16 cellular contexts compared by ENCODE assay signal in genomic region chr1:177302365-177303044, GRCh38.
A peak's percentile ranks its signal among the peaks of the same experiment; 100 is the strongest.
DNase-seq lines count a peak whose midpoint lies in the region; ATAC-seq, FAIRE-seq and TF ChIP-seq lines count a peak whose summit lies in the region.
"Had no signal": no experiment of that assay in that cellular context is flagged by ENCODE, and none has a peak within 500 bp of the region (broad histone marks: within the 10 kb centered on the region; RNA-seq: fewer than 3 reads in every experiment).

No MANE protein-coding gene starts in this region.

- H3K36me3 ChIP-seq in pancreas: no peaks in the 10 kb centered on the region
- H3K36me3 ChIP-seq: thoracic aorta had no signal

- no peak overlapping the region for H3K27ac ChIP-seq in right cardiac atrium (ENCODE audit: low read length)
- peak overlapping the region in 1 of 4 donors; percentile 40 for H3K27ac ChIP-seq in pancreas
- H3K27ac ChIP-seq: thoracic aorta had no signal

- intact Hi-C loops in right cardiac atrium (cut with DNase I) (no loop called here), pancreas (cut with DNase I) (no loop called here)

- no peaks in the 10 kb centered on the region for H3K36me3 Mint-ChIP-seq in WTC11
- H3K36me3 Mint-ChIP-seq: activated CD4-positive, alpha-beta memory T cell treated with anti-CD3 and anti-CD28 coated beads for 36 hours had no signal

- peaks cover 7% of the 10 kb centered on the region for H3K4me1 Mint-ChIP-seq in WTC11

- H3K9me3 Mint-ChIP-seq in WTC11: peaks cover 3% of the 10 kb centered on the region; the same call in 1 of the 2 replicates
- H3K9me3 Mint-ChIP-seq: activated CD4-positive, alpha-beta memory T cell treated with anti-CD3 and anti-CD28 coated beads for 36 hours had no signal

- H3K27ac Mint-ChIP-seq in WTC11: no peak overlapping the region
- H3K27ac Mint-ChIP-seq: activated CD4-positive, alpha-beta memory T cell treated with anti-CD3 and anti-CD28 coated beads for 36 hours had no signal

- no peak overlapping the region for H3K4me3 Mint-ChIP-seq in WTC11
- H3K4me3 Mint-ChIP-seq: activated CD4-positive, alpha-beta memory T cell treated with anti-CD3 and anti-CD28 coated beads for 36 hours had no signal

- H3K27me3 ChIP-seq in right cardiac atrium (ENCODE audit: control insufficient read depth, insufficient read depth): no peaks in the 10 kb centered on the region
- H3K27me3 ChIP-seq in pancreas: no peaks in the 10 kb centered on the region

- peak; percentile 16 for DNase-seq in AG08395 (ENCODE audit: low spot score)
- no peak for DNase-seq in WTC11 (ENCODE audit: low spot score)
- peak; percentile 22 to 71 (median 63) for DNase-seq in right cardiac atrium
- peak in 2 of 6 donors; percentile 25 to 29 for DNase-seq in pancreas
- DNase-seq in NCI-H69 (lab: John Stamatoyannopoulos, UW): no peak
- DNase-seq in A172 (ENCODE audit: low spot score): no peak
- no peak for DNase-seq in GM19239 (ENCODE audit: insufficient read length, low spot score)
- no peak for DNase-seq in mesenteric fat pad (ENCODE audit: low spot score)
- DNase-seq: activated CD4-positive, alpha-beta memory T cell treated with anti-CD3 and anti-CD28 coated beads for 36 hours; activated gamma-delta T cell treated with Interleukin-2 at 50 U/mL for 16 hours; DMS 273 treated with DMSO at 0.1 percent for 48 hours; NCI-H526; RPMI8226; T-helper 9 cell had no signal

- H3K27me3 Mint-ChIP-seq in WTC11 (ENCODE audit: low read depth): no peaks in the 10 kb centered on the region; the same call in 1 of the 2 replicates

- peaks cover 8% of the 10 kb centered on the region for H3K4me1 ChIP-seq in right cardiac atrium (ENCODE audit: control insufficient read depth, insufficient read depth, low read length)
- H3K4me1 ChIP-seq in pancreas: no peaks in the 10 kb centered on the region

- WGBS in right cardiac atrium: 54% methylated on average over 7 of the region's 7 CpGs
- 52 to 55% methylated on average over 7 of the region's 7 CpGs for WGBS in pancreas, 2 donors

- no peaks in the 10 kb centered on the region for H3K9me3 ChIP-seq in right cardiac atrium (ENCODE audit: control insufficient read depth, low read length)
- no peaks in the 10 kb centered on the region for H3K9me3 ChIP-seq in pancreas
- H3K9me3 ChIP-seq: thoracic aorta had no signal

- CTCF ChIA-PET in WTC11 (lab: Charles Lee): interaction anchor here (1.0 to 1.2 kb wide), 2 partner anchors 120 to 266 kb away, joined by 4 read pairs; no protein-coding TSS in a partner anchor

- ATAC-seq in WTC11: peak; percentile 60
- ATAC-seq in right cardiac atrium: peak; percentile 83 to 85
- peak in 3 of 4 donors; percentile 45 to 82 (median 53) for ATAC-seq in pancreas

- POLR2A ChIA-PET in WTC11 (lab: Charles Lee): no interaction called here

- no peak overlapping the region for H3K4me3 ChIP-seq in right cardiac atrium (ENCODE audit: low read length)
- H3K4me3 ChIP-seq in pancreas: no peak overlapping the region
- H3K4me3 ChIP-seq: thoracic aorta had no signal

- FAIRE-seq in pancreas (lab: Jason Lieb, UNC): no peak
- no peak for FAIRE-seq in GM19239 (lab: Jason Lieb, UNC)
- FAIRE-seq: bronchial epithelial cell had no signal

- no peak for TF ChIP-seq CTCF in WTC11 (IDR thresholded peaks at IDR 0.05)
- TF ChIP-seq CTCF in pancreas (IDR thresholded peaks at IDR 0.05): no peak

TF ChIP-seq in WTC11, 78 proteins besides CTCF, POLR2A, EP300 and RAD21:
- TF ChIP-seq ZNF512 (CRISPR knock-in tag; IDR thresholded peaks at IDR 0.05; ENCODE audit: borderline replicate concordance): no peak

Comparison
In these comparisons a context has a peak if more than half of its experiments do, and no peak if none do; other contexts are left out.
1. DNase-seq: peak in AG08395 (single experiment) and right cardiac atrium (3 of 3); none in WTC11 (single experiment), NCI-H69 (single experiment), A172 (single experiment), GM19239 (single experiment) and mesenteric fat pad (single experiment).
2. Peak in every context shown above with its lines, with median percentiles within 50 percentile points of each other: ATAC-seq.